22 cellular contexts compared by ENCODE assay signal in genomic region chr13:47420012-47420411, GRCh38.
A peak's percentile ranks its signal among the peaks of the same experiment; 100 is the strongest.
DNase-seq lines count a peak whose midpoint lies in the region; TF ChIP-seq lines count a peak whose summit lies in the region.
"Had no signal": no experiment of that assay in that cellular context is flagged by ENCODE, and none has a peak within 500 bp of the region (broad histone marks: within the 10 kb centered on the region; RNA-seq: fewer than 3 reads in every experiment).

No MANE protein-coding gene starts in this region.

- H3K4me3 ChIP-seq in AG04450 (ENCODE audit: low read depth, low read length) (no peak overlapping the region), endodermal cell (ENCODE audit: low read length) (no peak overlapping the region)
- H3K4me3 ChIP-seq: esophagus muscularis mucosa, mucosa of descending colon, neural progenitor cell, skin epidermis, uterus had no signal

- 88% methylated on average over 1 of the region's 1 CpG; no CpG with 5 or more reads in 1 of the 2 experiments for WGBS in endodermal cell (ENCODE audit: insufficient coverage in 1 of 2, insufficient read length in 1 of 2), 2 experiments

- H3K9me3 Mint-ChIP-seq in HFFc6 = no peaks in the 10 kb centered on the region
- no peaks in the 10 kb centered on the region for H3K9me3 Mint-ChIP-seq in endodermal cell
- H3K9me3 Mint-ChIP-seq: activated CD4-positive, alpha-beta T cell treated with anti-CD3 and anti-CD28 coated beads, Interleukin-2, amount 10 ng/mL, durations not matched to agents 7 days and 5 days; stimulated activated memory B cell treated with anti-CD40 and anti-IgM and Interleukin-4, amounts not matched to agents 10 μg/mL and 1 μg/mL and 100 μg/mL, for 72 hours had no signal

- no peak overlapping the region; the same call in 1 of the 2 replicates for H3K27ac Mint-ChIP-seq in HFFc6
- no peak overlapping the region for H3K27ac Mint-ChIP-seq in endodermal cell
- H3K27ac Mint-ChIP-seq: activated CD4-positive, alpha-beta T cell treated with anti-CD3 and anti-CD28 coated beads, Interleukin-2, amount 10 ng/mL, durations not matched to agents 7 days and 5 days; activated naive CD8-positive, alpha-beta T cell; neural progenitor cell; progenitor cell of endocrine pancreas; stimulated activated memory B cell treated with anti-CD40 and anti-IgM and Interleukin-4, amounts not matched to agents 10 μg/mL and 1 μg/mL and 100 μg/mL, for 72 hours had no signal

- H3K27ac ChIP-seq in AG04450 (ENCODE audit: low read depth, low read length) (no peak overlapping the region), endodermal cell (ENCODE audit: low read depth, low read length) (no peak overlapping the region)
- H3K27ac ChIP-seq: esophagus muscularis mucosa, neural progenitor cell, skin epidermis, uterus had no signal

- no peak for DNase-seq in AG04450 (ENCODE audit: low read depth, low spot score)
- DNase-seq in HFFc6 = peak; percentile 6
- no peak for DNase-seq in endodermal cell
- DNase-seq in left kidney (ENCODE audit: low read depth, low spot score) = peak; percentile 2
- no peak for DNase-seq in NCI-H187 (lab: John Stamatoyannopoulos, UW)
- DNase-seq in LoVo (ENCODE audit: low spot score) = no peak
- DNase-seq in activated CD4-positive, CD25-positive, alpha-beta regulatory T cell (lab: John Stamatoyannopoulos, UW) = no peak
- no peak for DNase-seq in activated T-cell treated with anti-CD3 and anti-CD28 coated beads, Interleukin-2, amount 50 U/mL, for 1 hour
- DNase-seq: activated CD4-positive, alpha-beta T cell treated with anti-CD3 and anti-CD28 coated beads, Interleukin-2, amount 10 ng/mL, durations not matched to agents 7 days and 5 days; cerebellar nuclear complex; effector memory CD4-positive, alpha-beta T cell; mucosa of descending colon; NCI-H2171; NCI-H526 treated with DMSO at 0.1 percent for 48 hours; SHP77; uterus had no signal

- CTCF ChIA-PET in AG04450 (lab: Charles Lee) = no interaction called here

- peaks cover 2% of the 10 kb centered on the region; the same call in 1 of the 2 replicates for H3K27me3 Mint-ChIP-seq in HFFc6 (ENCODE audit: insufficient read depth)
- H3K27me3 Mint-ChIP-seq in endodermal cell (ENCODE audit: insufficient read depth) = no peaks in the 10 kb centered on the region
- H3K27me3 Mint-ChIP-seq: activated CD4-positive, alpha-beta T cell treated with anti-CD3 and anti-CD28 coated beads, Interleukin-2, amount 10 ng/mL, durations not matched to agents 7 days and 5 days; activated naive CD8-positive, alpha-beta T cell; progenitor cell of endocrine pancreas; stimulated activated memory B cell treated with anti-CD40 and anti-IgM and Interleukin-4, amounts not matched to agents 10 μg/mL and 1 μg/mL and 100 μg/mL, for 72 hours had no signal

- H3K4me1 Mint-ChIP-seq in HFFc6 (ENCODE audit: low read depth) = peaks cover 25% of the 10 kb centered on the region
- peaks cover under 1% of the 10 kb centered on the region for H3K4me1 Mint-ChIP-seq in endodermal cell
- H3K4me1 Mint-ChIP-seq: activated CD4-positive, alpha-beta T cell treated with anti-CD3 and anti-CD28 coated beads, Interleukin-2, amount 10 ng/mL, durations not matched to agents 7 days and 5 days; neural progenitor cell; stimulated activated memory B cell treated with anti-CD40 and anti-IgM and Interleukin-4, amounts not matched to agents 10 μg/mL and 1 μg/mL and 100 μg/mL, for 72 hours had no signal

- H3K9me3 ChIP-seq in AG04450 (ENCODE audit: control insufficient read depth, insufficient read depth, low read length) = no peaks in the 10 kb centered on the region
- no peaks in the 10 kb centered on the region for H3K9me3 ChIP-seq in endodermal cell (ENCODE audit: control insufficient read depth, low read length)
- H3K9me3 ChIP-seq: esophagus muscularis mucosa, uterus had no signal

- POLR2A ChIA-PET in AG04450 (lab: Yijun Ruan, JAX) = no interaction called here

- H3K36me3 Mint-ChIP-seq in HFFc6 (ENCODE audit: low read depth) (no peaks in the 10 kb centered on the region), endodermal cell (ENCODE audit: low read depth) (no peaks in the 10 kb centered on the region)
- H3K36me3 Mint-ChIP-seq: activated naive CD8-positive, alpha-beta T cell; neural progenitor cell; stimulated activated memory B cell treated with anti-CD40 and anti-IgM and Interleukin-4, amounts not matched to agents 10 μg/mL and 1 μg/mL and 100 μg/mL, for 72 hours had no signal

- H3K36me3 ChIP-seq in endodermal cell (ENCODE audit: control insufficient read depth, insufficient read depth, low read length) = no peaks in the 10 kb centered on the region
- H3K36me3 ChIP-seq: esophagus muscularis mucosa, neural progenitor cell, uterus had no signal

- H3K4me3 Mint-ChIP-seq in HFFc6 (no peak overlapping the region), endodermal cell (no peak overlapping the region)
- H3K4me3 Mint-ChIP-seq: activated CD4-positive, alpha-beta T cell treated with anti-CD3 and anti-CD28 coated beads, Interleukin-2, amount 10 ng/mL, durations not matched to agents 7 days and 5 days; activated naive CD8-positive, alpha-beta T cell; neural progenitor cell; stimulated activated memory B cell treated with anti-CD40 and anti-IgM and Interleukin-4, amounts not matched to agents 10 μg/mL and 1 μg/mL and 100 μg/mL, for 72 hours had no signal

- TF ChIP-seq CTCF in AG04450 (IDR thresholded peaks at IDR 0.05; ENCODE audit: low read depth, low read length) (0 out of 2 replicates have a peak, but pooled peaks have one; percentile 3), HFFc6 (IDR thresholded peaks at IDR 0.05) (no peak), endodermal cell (conservative IDR thresholded peaks at IDR 0.05) (peak; percentile 34)

- no peaks in the 10 kb centered on the region for H3K27me3 ChIP-seq in AG04450 (ENCODE audit: control insufficient read depth, insufficient read depth, low read length)
- no peaks in the 10 kb centered on the region for H3K27me3 ChIP-seq in endodermal cell (ENCODE audit: control insufficient read depth, insufficient read depth, low read length, poor library complexity, severe bottlenecking)
- H3K27me3 ChIP-seq: esophagus muscularis mucosa, neural progenitor cell, uterus had no signal

- H3K9ac ChIP-seq in endodermal cell (ENCODE audit: extremely low read depth, low read length, poor library complexity, severe bottlenecking) = no peak overlapping the region
- H3K9ac ChIP-seq: neural progenitor cell had no signal

- H3K4me1 ChIP-seq in endodermal cell (ENCODE audit: control insufficient read depth, insufficient read depth, low read length) = no peaks in the 10 kb centered on the region
- H3K4me1 ChIP-seq: esophagus muscularis mucosa, neural progenitor cell, uterus had no signal

Comparison
In these comparisons a context has a peak if more than half of its experiments do, and no peak if none do; other contexts are left out.
1. DNase-seq: peak in HFFc6 (single experiment) and left kidney (single experiment); none in AG04450 (single experiment), endodermal cell (single experiment), NCI-H187 (0 of 2), LoVo (single experiment), activated CD4-positive, CD25-positive, alpha-beta regulatory T cell (0 of 4) and activated T-cell treated with anti-CD3 and anti-CD28 coated beads, Interleukin-2, amount 50 U/mL, for 1 hour (single experiment).